Comparison of ENCODE assay signal across 1 cellular context in the genomic region with DNA sequence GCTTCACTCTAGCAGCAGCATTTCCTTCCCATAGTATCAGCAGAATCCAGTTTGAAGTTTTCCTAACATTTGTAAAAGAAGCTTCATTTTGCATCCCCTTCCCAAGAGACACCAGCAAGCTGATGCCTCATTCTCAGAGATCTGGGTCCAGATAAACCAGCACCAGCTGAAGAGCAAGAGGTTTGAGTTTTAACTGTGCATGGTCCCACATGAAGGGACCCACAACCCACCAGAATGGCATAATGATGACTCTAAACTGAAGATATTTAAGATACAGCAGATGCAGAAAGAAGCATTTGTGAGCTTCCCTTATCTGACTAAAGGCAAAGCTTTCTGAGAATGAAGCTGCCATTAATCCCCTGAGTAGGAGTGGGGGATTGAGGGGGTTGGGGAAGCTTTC.
TF ChIP-seq lines count a peak whose summit lies in the region.

No MANE protein-coding gene starts in this region.

TF ChIP-seq in K562, 482 proteins besides CTCF, POLR2A, EP300 and RAD21 (continued from another document):
- TF ChIP-seq ZBTB5 (IDR thresholded peaks at IDR 0.05), result no peak
- TF ChIP-seq RHOXF2B (CRISPR knock-in tag; conservative IDR thresholded peaks at IDR 0.05), result no peak
- TF ChIP-seq, protein P1, sequence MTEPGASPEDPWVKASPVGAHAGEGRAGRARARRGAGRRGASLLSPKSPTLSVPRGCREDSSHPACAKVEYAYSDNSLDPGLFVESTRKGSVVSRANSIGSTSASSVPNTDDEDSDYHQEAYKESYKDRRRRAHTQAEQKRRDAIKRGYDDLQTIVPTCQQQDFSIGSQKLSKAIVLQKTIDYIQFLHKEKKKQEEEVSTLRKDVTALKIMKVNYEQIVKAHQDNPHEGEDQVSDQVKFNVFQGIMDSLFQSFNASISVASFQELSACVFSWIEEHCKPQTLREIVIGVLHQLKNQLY (CRISPR knock-in tag; conservative IDR thresholded peaks at IDR 0.05), result no peak
- no peak for TF ChIP-seq ZNF316 (IDR thresholded peaks at IDR 0.05)
- no peak for TF ChIP-seq SMARCC2 (IDR thresholded peaks at IDR 0.05; ENCODE audit: low read depth)
- TF ChIP-seq SNIP1 (IDR thresholded peaks at IDR 0.05; ENCODE audit: low read depth), result no peak
- no peak for TF ChIP-seq YY1 (IDR thresholded peaks at IDR 0.05; ENCODE audit: borderline replicate concordance in 1 of 3, control insufficient read depth in 1 of 3, extremely low read depth in 1 of 3, insufficient read depth in 3 of 3, insufficient read length in 1 of 3, insufficient replicate concordance in 2 of 3, low read depth in 1 of 3, low read length in 2 of 3)
- TF ChIP-seq, protein P2, sequence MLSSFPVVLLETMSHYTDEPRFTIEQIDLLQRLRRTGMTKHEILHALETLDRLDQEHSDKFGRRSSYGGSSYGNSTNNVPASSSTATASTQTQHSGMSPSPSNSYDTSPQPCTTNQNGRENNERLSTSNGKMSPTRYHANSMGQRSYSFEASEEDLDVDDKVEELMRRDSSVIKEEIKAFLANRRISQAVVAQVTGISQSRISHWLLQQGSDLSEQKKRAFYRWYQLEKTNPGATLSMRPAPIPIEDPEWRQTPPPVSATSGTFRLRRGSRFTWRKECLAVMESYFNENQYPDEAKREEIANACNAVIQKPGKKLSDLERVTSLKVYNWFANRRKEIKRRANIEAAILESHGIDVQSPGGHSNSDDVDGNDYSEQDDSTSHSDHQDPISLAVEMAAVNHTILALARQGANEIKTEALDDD (IDR thresholded peaks at IDR 0.05), result no peak
- no peak for TF ChIP-seq USF1 (CRISPR knock-in tag; IDR thresholded peaks at IDR 0.05)
- no peak for TF ChIP-seq NFIX (CRISPR knock-in tag; IDR thresholded peaks at IDR 0.05; ENCODE audit: low read depth)
- TF ChIP-seq PRDM10 (IDR thresholded peaks at IDR 0.05; ENCODE audit: partially characterized antibody), result no peak
- TF ChIP-seq RBFOX2 (IDR thresholded peaks at IDR 0.05; ENCODE audit: low read depth, low read length), result no peak
